In genomic region chr6:143657809-143658208, GRCh38 we compare ENCODE assay signal across 3 cellular contexts.
TF ChIP-seq lines count a peak whose summit lies in the region.

No MANE protein-coding gene starts in this region.

TF ChIP-seq in SK-N-SH treated with all-trans-retinoic acid at 6 μM for 48 hours, 23 proteins besides CTCF, POLR2A, EP300 and RAD21:
- TF ChIP-seq ISL1 (CRISPR knock-in tag; IDR thresholded peaks at IDR 0.05) (no peak), ZNF8 (CRISPR knock-in tag; IDR thresholded peaks at IDR 0.05) (peak; percentile 97)
TF ChIP-seq in SK-N-SH treated with all-trans-retinoic acid at 6 μM for 48 hours: peak in this region for 1.

TF ChIP-seq in SK-N-SH, 30 proteins besides CTCF, POLR2A, EP300 and RAD21:
- no peak for TF ChIP-seq GABPA (IDR thresholded peaks at IDR 0.05; ENCODE audit: low read depth)
- TF ChIP-seq TAF1 (IDR thresholded peaks at IDR 0.05; ENCODE audit: borderline replicate concordance, low read depth, low read length) = no peak
- no peak for TF ChIP-seq CHD2 (IDR thresholded peaks at IDR 0.05; ENCODE audit: low read length, partially characterized antibody)
TF ChIP-seq in SK-N-SH: peak in this region for 0.

TF ChIP-seq in H1, 55 proteins besides CTCF, POLR2A, EP300 and RAD21:
- TF ChIP-seq E2F6 (IDR thresholded peaks at IDR 0.05) (no peak), KDM1A (IDR thresholded peaks at IDR 0.05; ENCODE audit: borderline replicate concordance, low read length) (peak; percentile 62; the same call in 1 of the 2 replicates)
TF ChIP-seq in H1: peak in this region for 1.
